ENCODE assay signal across 24 cellular contexts in genomic region chr16:55706739-55707487, GRCh38. TPM values are rescaled to one million over a fixed set of nuclear protein-coding genes. Genes with fewer than 3 reads are reported as not detected.
"Had no signal": no experiment of that assay in that cellular context is flagged by ENCODE, and none has a peak within 500 bp of the region (broad histone marks: within the 10 kb centered on the region; RNA-seq: fewer than 3 reads in every experiment).

No MANE protein-coding gene starts in this region.

- H3K4me3 ChIP-seq: esophagus muscularis mucosa, pancreas, psoas muscle, tibial nerve had no signal

- H3K4me1 ChIP-seq: foreskin keratinocyte, pancreas, psoas muscle had no signal

- H3K27ac ChIP-seq: esophagus muscularis mucosa, foreskin keratinocyte, pancreas, psoas muscle, tibial nerve, WERI-Rb-1 had no signal

- ATAC-seq: activated CD4-positive, CD25-positive, alpha-beta regulatory T cell treated with anti-CD3 and anti-CD28 coated beads, Interleukin-2, amount 50 U/mL, for 24 hours; foreskin keratinocyte; naive thymus-derived CD4-positive, alpha-beta T cell; pancreas; psoas muscle had no signal

- DNase-seq: activated CD4-positive, alpha-beta T cell treated with anti-CD3 and anti-CD28 coated beads for 48 hours; activated CD4-positive, alpha-beta T cell treated with anti-CD3 and anti-CD28 coated beads, Interleukin-2, amount 50 U/mL, for 48 hours; activated CD8-positive, alpha-beta memory T cell treated with anti-CD3 and anti-CD28 coated beads for 24 hours; activated gamma-delta T cell; activated naive CD4-positive, alpha-beta T cell treated with anti-CD3 and anti-CD28 coated beads, Interleukin-2, amount 10 ng/mL, durations not matched to agents 7 days and 5 days; activated naive CD8-positive, alpha-beta T cell treated with anti-CD3 and anti-CD28 coated beads, Interleukin-2, amount 10 ng/mL, durations not matched to agents 7 days and 5 days; activated T-cell treated with anti-CD3 and anti-CD28 coated beads, Interleukin-2, amount 50 U/mL, for 1 hour; central memory CD4-positive, alpha-beta T cell; foreskin keratinocyte; kidney glomerular epithelial cell; midbrain; naive thymus-derived CD4-positive, alpha-beta T cell; pancreas; psoas muscle; stimulated activated CD4-positive, alpha-beta T cell treated with anti-CD3 and anti-CD28 coated beads, Interleukin-2, amount 100 ng/mL, for 48 hours; stimulated activated naive CD4-positive, alpha-beta T cell treated with Interleukin-2 at 50 U/mL for 16 hours; SW 1271; T1000; WERI-Rb-1 had no signal

- H3K9me3 ChIP-seq: esophagus muscularis mucosa, pancreas, psoas muscle, tibial nerve had no signal

- H3K36me3 ChIP-seq: esophagus muscularis mucosa, pancreas, tibial nerve, WERI-Rb-1 had no signal

- H3K27me3 ChIP-seq: pancreas, tibial nerve had no signal

RNA-seq across cellular contexts. Expression of gene SLC6A2, which starts 51.1 kb away (rescaled TPM):
- total RNA-seq: activated naive CD8-positive, alpha-beta T cell treated with anti-CD3 and anti-CD28 coated beads, Interleukin-2, amount 10 ng/mL, durations not matched to agents 7 days and 5 days; activated T-helper 1 cell treated with anti-CD3 and anti-CD28 coated beads, Interleukin-12 subunit alpha, Interleukin-12 subunit beta, Interleukin-2, Interleukin-4 antibody, amounts not matched to agents 30 ng/mL and 10 ng/mL and 1 ng/mL, durations not matched to agents 14 hours and 24 hours and 36 hours; astrocyte; naive thymus-derived CD4-positive, alpha-beta T cell; psoas muscle had no signal
